Comparison of ENCODE assay signal across 8 cellular contexts in the genomic region with DNA sequence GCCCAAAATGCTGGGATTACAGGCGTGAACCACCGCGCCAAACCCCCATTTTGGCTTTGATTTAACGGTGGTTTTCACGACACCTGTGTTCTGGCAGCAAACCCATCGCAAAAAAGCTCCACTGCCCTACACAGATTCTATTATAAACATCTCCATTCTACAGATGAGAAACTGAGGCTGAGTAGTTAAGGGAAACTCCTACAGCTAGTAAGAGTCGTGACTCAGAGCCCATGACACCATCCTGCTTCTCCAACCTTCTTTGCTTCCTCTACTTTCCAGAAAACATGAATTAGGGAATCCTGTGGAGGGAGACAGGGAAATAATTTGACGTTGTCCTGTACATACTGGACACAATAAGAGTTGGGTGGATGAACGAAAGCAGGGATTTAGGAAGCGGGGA. TPM values are rescaled to one million over a fixed set of nuclear protein-coding genes. Genes with fewer than 3 reads are reported as not detected.
DNase-seq lines count a peak whose midpoint lies in the region; ATAC-seq lines count a peak whose summit lies in the region.

No MANE protein-coding gene starts in this region.

- no peak overlapping the region for H3K9ac ChIP-seq in iPS-20b (ENCODE audit: low read depth, low read length)

- H3K4me1 Mint-ChIP-seq in T-helper 1 cell treated with Interleukin-12 subunit alpha and Interleukin-12 subunit beta and Interleukin-4 antibody, amounts not matched to agents 30 μg/mL and 1 μg/mL, for 36 hours (ENCODE audit: low read depth) = peaks cover 16% of the 10 kb centered on the region
- H3K4me1 Mint-ChIP-seq in activated naive CD8-positive, alpha-beta T cell (ENCODE audit: low read depth) = peaks cover 17% of the 10 kb centered on the region

- H3K4me3 Mint-ChIP-seq in T-helper 1 cell treated with Interleukin-12 subunit alpha and Interleukin-12 subunit beta and Interleukin-4 antibody, amounts not matched to agents 30 μg/mL and 1 μg/mL, for 36 hours = peak overlapping the region; percentile 87
- H3K4me3 Mint-ChIP-seq in activated naive CD8-positive, alpha-beta T cell = peak overlapping the region; percentile 84

- H3K36me3 Mint-ChIP-seq in T-helper 1 cell treated with Interleukin-12 subunit alpha and Interleukin-12 subunit beta and Interleukin-4 antibody, amounts not matched to agents 30 μg/mL and 1 μg/mL, for 36 hours (ENCODE audit: low read depth) = peaks cover 4% of the 10 kb centered on the region
- peaks cover 3% of the 10 kb centered on the region for H3K36me3 Mint-ChIP-seq in activated naive CD8-positive, alpha-beta T cell

- no peak for ATAC-seq in HG03280 (IDR thresholded peaks at IDR 0.05; ENCODE audit: unreplicated experiment)

- H3K9me3 Mint-ChIP-seq in T-helper 1 cell treated with Interleukin-12 subunit alpha and Interleukin-12 subunit beta and Interleukin-4 antibody, amounts not matched to agents 30 μg/mL and 1 μg/mL, for 36 hours = no peaks in the 10 kb centered on the region
- H3K9me3 Mint-ChIP-seq in activated naive CD8-positive, alpha-beta T cell (ENCODE audit: low read depth) = no peaks in the 10 kb centered on the region

- H3K9me3 ChIP-seq in iPS-20b (ENCODE audit: insufficient read depth, low read depth, low read length) = no peaks in the 10 kb centered on the region

- H3K27me3 Mint-ChIP-seq in T-helper 1 cell treated with Interleukin-12 subunit alpha and Interleukin-12 subunit beta and Interleukin-4 antibody, amounts not matched to agents 30 μg/mL and 1 μg/mL, for 36 hours (ENCODE audit: low read depth) = no peaks in the 10 kb centered on the region
- no peaks in the 10 kb centered on the region for H3K27me3 Mint-ChIP-seq in activated naive CD8-positive, alpha-beta T cell

- peaks cover 5% of the 10 kb centered on the region; the same call in 1 of the 2 replicates for H3K36me3 ChIP-seq in iPS-20b (ENCODE audit: insufficient read depth, low read depth, low read length)

- peak overlapping the region; percentile 87 for H3K27ac Mint-ChIP-seq in T-helper 1 cell treated with Interleukin-12 subunit alpha and Interleukin-12 subunit beta and Interleukin-4 antibody, amounts not matched to agents 30 μg/mL and 1 μg/mL, for 36 hours
- peak overlapping the region; percentile 72 for H3K27ac Mint-ChIP-seq in activated naive CD8-positive, alpha-beta T cell

- DNase-seq in T-helper 1 cell (no peak), stromal cell of bone marrow (ENCODE audit: low read depth) (peak; percentile 62), SK-N-DZ (ENCODE audit: low spot score) (no peak)
- DNase-seq in stimulated activated CD4-positive, alpha-beta T cell treated with anti-CD3 and anti-CD28 coated beads, Interleukin-4, amount 100 ng/mL, for 1 hour = no peak

- no peak overlapping the region for H3K27ac ChIP-seq in iPS-20b (ENCODE audit: low read length)

- peaks cover 5% of the 10 kb centered on the region; the same call in 1 of the 2 replicates for H3K4me1 ChIP-seq in iPS-20b (ENCODE audit: insufficient read depth, low read length)

- H3K4me3 ChIP-seq in iPS-20b (ENCODE audit: low read length) = peak overlapping the region; percentile 66

- H3K27me3 ChIP-seq in iPS-20b (ENCODE audit: insufficient read depth, low read length) = no peaks in the 10 kb centered on the region

RNA-seq across cellular contexts. Expression of a gene that starts 0.4 kb away (rescaled TPM):
- polyA plus RNA-seq in SK-N-DZ (2014; cell fraction: cytosol; rRNA removed) = 24.0 and 26.3 TPM in 2 replicates
- polyA plus RNA-seq in SK-N-DZ (2014; cell fraction: nucleus; rRNA removed) = 11.4 and 46.5 TPM in 2 replicates

RNA-seq across cellular contexts. Expression of a gene that starts 12.8 kb away (rescaled TPM):
- polyA plus RNA-seq in SK-N-DZ (2014; cell fraction: cytosol; rRNA removed) = 111 and 129 TPM in 2 replicates
- polyA plus RNA-seq in SK-N-DZ (2014; cell fraction: nucleus; rRNA removed) = 62.7 and 74.3 TPM in 2 replicates

RNA-seq across cellular contexts. Expression of a gene that starts 14.2 kb away (rescaled TPM):
- polyA plus RNA-seq in SK-N-DZ (2014; cell fraction: cytosol; rRNA removed) = 54.1 and 71.4 TPM in 2 replicates
- 36.7 and 45.3 TPM in 2 replicates for polyA plus RNA-seq in SK-N-DZ (2014; cell fraction: nucleus; rRNA removed)

RNA-seq across cellular contexts. Expression of a gene that starts 30.0 kb away (rescaled TPM):
- 0.29 and 1.1 TPM in 2 replicates for polyA plus RNA-seq in SK-N-DZ (2014; cell fraction: cytosol; rRNA removed)
- 0.59 and 0.94 TPM in 2 replicates for polyA plus RNA-seq in SK-N-DZ (2014; cell fraction: nucleus; rRNA removed)

RNA-seq across cellular contexts. Expression of a gene that starts 31.5 kb away (rescaled TPM):
- 1.8 and 3.5 TPM in 2 replicates for polyA plus RNA-seq in SK-N-DZ (2014; cell fraction: cytosol; rRNA removed)
- polyA plus RNA-seq in SK-N-DZ (2014; cell fraction: nucleus; rRNA removed) = 11.9 and 17.6 TPM in 2 replicates
